In the genomic region with DNA sequence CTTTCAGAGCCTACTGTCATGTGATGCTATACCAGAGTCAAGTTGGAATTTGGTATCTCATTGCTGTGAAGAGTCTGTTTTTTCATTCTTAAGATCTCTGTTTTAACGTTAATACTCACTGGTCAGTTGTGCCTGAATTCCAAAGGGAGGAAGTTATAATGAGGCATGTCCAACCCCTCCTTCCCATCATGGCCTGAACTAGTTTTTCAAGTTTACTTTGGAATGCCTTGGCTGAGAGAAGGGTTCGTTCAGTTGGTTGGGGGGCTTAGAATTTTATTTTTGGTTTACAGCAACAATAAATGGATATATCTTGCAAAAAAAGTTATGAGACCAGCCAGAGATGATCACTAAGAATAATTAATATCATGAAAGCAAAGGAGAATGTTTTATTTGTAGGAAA, we compare ENCODE assay signal across 35 cellular contexts. TPM values are rescaled to one million over a fixed set of nuclear protein-coding genes. Genes with fewer than 3 reads are reported as not detected.
"Had no signal": no experiment of that assay in that cellular context is flagged by ENCODE, and none has a peak within 500 bp of the region (broad histone marks: within the 10 kb centered on the region; RNA-seq: fewer than 3 reads in every experiment).

No MANE protein-coding gene starts in this region.

- H3K4me3 Mint-ChIP-seq: immature natural killer cell; memory B cell; naive B cell; natural killer cell treated with Interleukin-12 subunit alpha and Interleukin-12 subunit beta and Interleukin-15 and Interleukin-18, amount 100 ng/mL, for 72 hours; neural progenitor cell; stimulated activated effector memory CD8-positive, alpha-beta T cell treated with anti-CD3 and anti-CD28 coated beads, Interleukin-12 subunit alpha, Interleukin-12 subunit beta, amount 100 ng/mL, for 72 hours had no signal

- H3K4me1 Mint-ChIP-seq: immature natural killer cell; memory B cell; naive B cell; neural progenitor cell; stimulated activated effector memory CD8-positive, alpha-beta T cell treated with anti-CD3 and anti-CD28 coated beads, Interleukin-12 subunit alpha, Interleukin-12 subunit beta, amount 100 ng/mL, for 72 hours had no signal

- H2AFZ ChIP-seq: parathyroid adenoma had no signal

- H3K27me3 ChIP-seq: esophagus squamous epithelium, heart right ventricle, neural progenitor cell, right atrium auricular region, testis, tibial artery, upper lobe of right lung, uterus had no signal

- H3K36me3 Mint-ChIP-seq: immature natural killer cell; memory B cell; stimulated activated effector memory CD8-positive, alpha-beta T cell treated with anti-CD3 and anti-CD28 coated beads, Interleukin-12 subunit alpha, Interleukin-12 subunit beta, amount 100 ng/mL, for 72 hours had no signal

- H3K79me2 ChIP-seq: parathyroid adenoma had no signal

- H3K27ac ChIP-seq: coronary artery, esophagus squamous epithelium, heart right ventricle, lower lobe of right lung, neural progenitor cell, parathyroid adenoma, right atrium auricular region, testis, tibial artery, upper lobe of right lung, uterus had no signal

- H3K27ac Mint-ChIP-seq: immature natural killer cell; memory B cell; naive B cell; natural killer cell treated with Interleukin-12 subunit alpha and Interleukin-12 subunit beta and Interleukin-15 and Interleukin-18, amount 100 ng/mL, for 72 hours; neural progenitor cell; stimulated activated effector memory CD8-positive, alpha-beta T cell treated with anti-CD3 and anti-CD28 coated beads, Interleukin-12 subunit alpha, Interleukin-12 subunit beta, amount 100 ng/mL, for 72 hours had no signal

- H3K9me3 Mint-ChIP-seq: immature natural killer cell; stimulated activated effector memory CD8-positive, alpha-beta T cell treated with anti-CD3 and anti-CD28 coated beads, Interleukin-12 subunit alpha, Interleukin-12 subunit beta, amount 100 ng/mL, for 72 hours had no signal

- DNase-seq: dermis blood vessel endothelial cell; effector memory CD4-positive, alpha-beta T cell; erythroblast; esophagus squamous epithelium; foreskin melanocyte; glutamatergic neuron; heart right ventricle; hippocampal formation; immature natural killer cell; islet precursor cell; kidney glomerular epithelial cell; left colon; left ventricle myocardium superior; lower lobe of right lung; mucosa of descending colon; naive B cell; stimulated activated CD4-positive, alpha-beta T cell treated with anti-CD3 and anti-CD28 coated beads, Interleukin-2, amount 100 ng/mL, for 24 hours; stimulated activated CD4-positive, alpha-beta T cell treated with anti-CD3 and anti-CD28 coated beads, Interleukin-4, amount 100 ng/mL, for 24 hours; stimulated activated naive CD8-positive, alpha-beta T cell treated with anti-CD3 and anti-CD28 coated beads, Interleukin-15, Interleukin-2, amounts not matched to agents 100 U/mL and 50 U/mL, for 24 hours; substantia nigra; testis; tibial artery; upper lobe of right lung; uterus had no signal

- FAIRE-seq: endothelial cell of umbilical vein had no signal

- H3K4me3 ChIP-seq: coronary artery, esophagus squamous epithelium, heart right ventricle, lower lobe of right lung, mucosa of descending colon, neural progenitor cell, prostate gland, right atrium auricular region, testis, tibial artery, upper lobe of right lung, uterus had no signal

- H3K36me3 ChIP-seq: esophagus squamous epithelium, heart right ventricle, prostate gland, right atrium auricular region, tibial artery, upper lobe of right lung, uterus had no signal

- H3K4me1 ChIP-seq: esophagus squamous epithelium, heart right ventricle, lower lobe of right lung, neural progenitor cell, parathyroid adenoma, prostate gland, right atrium auricular region, testis, tibial artery, upper lobe of right lung, uterus had no signal

- H3K4me2 ChIP-seq: neural progenitor cell had no signal

- H3K9ac ChIP-seq: neural progenitor cell, parathyroid adenoma had no signal

- H3K9me3 ChIP-seq: esophagus squamous epithelium, mucosa of descending colon, prostate gland, right atrium auricular region, testis, tibial artery, upper lobe of right lung, uterus had no signal

RNA-seq across cellular contexts. Expression of a gene that starts 24.0 kb away (rescaled TPM):
- total RNA-seq: dermis blood vessel endothelial cell; endothelial cell of umbilical vein; esophagus squamous epithelium; heart right ventricle; left colon; left ventricle myocardium superior; lower lobe of right lung; mucosa of descending colon; natural killer cell treated with Interleukin-12 subunit alpha and Interleukin-12 subunit beta and Interleukin-15 and Interleukin-18, amount 100 ng/mL, for 72 hours; osteoblast; prostate gland; right atrium auricular region; sciatic nerve; testis; upper lobe of right lung; uterus had no signal
- polyA plus RNA-seq: endothelial cell of umbilical vein, heart right ventricle, immature natural killer cell had no signal

RNA-seq across cellular contexts. Expression of a gene that starts 52.1 kb away (rescaled TPM):
- polyA plus RNA-seq: immature natural killer cell had no signal
